Comparison of ENCODE assay signal across 30 cellular contexts in the genomic region with DNA sequence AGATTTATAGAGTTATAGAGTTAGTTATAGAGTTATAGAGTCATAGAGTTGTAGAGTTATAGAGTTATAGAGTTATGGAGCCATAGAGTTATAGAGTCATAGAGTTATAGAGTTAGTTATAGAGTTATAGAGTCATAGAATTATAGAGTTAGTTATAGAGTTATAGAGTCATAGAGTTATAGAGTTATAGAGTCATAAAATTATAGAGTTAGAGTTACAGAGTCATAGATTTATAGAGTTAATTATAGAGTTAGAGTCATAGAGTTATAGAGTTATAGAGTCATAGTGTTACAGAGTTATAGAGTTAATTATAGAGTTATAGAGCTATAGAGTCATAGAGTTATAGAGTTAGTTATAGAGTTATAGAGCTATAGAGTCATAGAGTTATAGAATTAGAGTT. TPM values are rescaled to one million over a fixed set of nuclear protein-coding genes. Genes with fewer than 3 reads are reported as not detected.
"Had no signal": no experiment of that assay in that cellular context is flagged by ENCODE, and none has a peak within 500 bp of the region (broad histone marks: within the 10 kb centered on the region; RNA-seq: fewer than 3 reads in every experiment).

No MANE protein-coding gene starts in this region.

- H3K27ac Mint-ChIP-seq: activated CD4-positive, alpha-beta memory T cell treated with anti-CD3 and anti-CD28 coated beads, Interleukin-2, amount 10 ng/mL, durations not matched to agents 7 days and 5 days; activated CD4-positive, alpha-beta T cell treated with anti-CD3 and anti-CD28 coated beads, Interleukin-2, amount 10 ng/mL, durations not matched to agents 7 days and 5 days; activated naive CD8-positive, alpha-beta T cell; WTC11 had no signal

- H3K27me3 Mint-ChIP-seq: activated CD4-positive, alpha-beta memory T cell treated with anti-CD3 and anti-CD28 coated beads, Interleukin-2, amount 10 ng/mL, durations not matched to agents 7 days and 5 days; activated CD4-positive, alpha-beta T cell treated with anti-CD3 and anti-CD28 coated beads, Interleukin-2, amount 10 ng/mL, durations not matched to agents 7 days and 5 days; activated naive CD8-positive, alpha-beta T cell had no signal

- H3K4me1 Mint-ChIP-seq: WTC11 had no signal

- H3K27ac ChIP-seq: brain microvascular endothelial cell, esophagus muscularis mucosa, foreskin keratinocyte, gastrocnemius medialis, heart left ventricle, VCaP had no signal

- H3K9me3 ChIP-seq: gastrocnemius medialis had no signal

- ATAC-seq: foreskin keratinocyte, gastrocnemius medialis, heart left ventricle, WTC11 had no signal

- H3K36me3 ChIP-seq: brain microvascular endothelial cell, esophagus muscularis mucosa, gastrocnemius medialis, heart left ventricle had no signal

- FAIRE-seq: astrocyte, bronchial epithelial cell had no signal

- H3K4me3 ChIP-seq: esophagus muscularis mucosa, gastrocnemius medialis, heart left ventricle had no signal

- DNase-seq: activated CD4-positive, alpha-beta memory T cell treated with anti-CD3 and anti-CD28 coated beads, Interleukin-2, amount 10 ng/mL, durations not matched to agents 7 days and 5 days; activated CD4-positive, alpha-beta T cell treated with anti-CD3 and anti-CD28 coated beads for 1 hour; activated CD4-positive, alpha-beta T cell treated with anti-CD3 and anti-CD28 coated beads for 4 hours; activated CD4-positive, alpha-beta T cell treated with anti-CD3 and anti-CD28 coated beads, Interleukin-2, amount 10 ng/mL, durations not matched to agents 7 days and 5 days; activated CD4-positive, alpha-beta T cell treated with anti-CD3 and anti-CD28 coated beads, Interleukin-2, amount 50 U/mL, for 4 hours; activated effector memory CD4-positive, alpha-beta T cell treated with Interleukin-2 at 50 U/mL for 16 hours; activated gamma-delta T cell treated with Interleukin-2 at 50 U/mL for 16 hours; activated naive CD4-positive, alpha-beta T cell treated with anti-CD3 and anti-CD28 coated beads, Interleukin-2, amount 50 U/mL, for 16 hours; activated naive CD4-positive, alpha-beta T cell treated with Interleukin-2 at 50 U/mL for 16 hours; activated T-cell treated with anti-CD3 and anti-CD28 coated beads, Interleukin-2, amount 50 U/mL, for 48 hours; amniotic stem cell; anterior cingulate cortex; brain microvascular endothelial cell; cortex of kidney; dermis blood vessel endothelial cell; effector CD8-positive, alpha-beta T cell; erythroblast; foreskin keratinocyte; gastrocnemius medialis; glutamatergic neuron; heart left ventricle; T-helper 2 cell had no signal

- H3K4me1 ChIP-seq: esophagus muscularis mucosa, foreskin keratinocyte, gastrocnemius medialis, heart left ventricle had no signal

- H3K27me3 ChIP-seq: brain microvascular endothelial cell had no signal

- H3K4me3 Mint-ChIP-seq: activated CD4-positive, alpha-beta memory T cell treated with anti-CD3 and anti-CD28 coated beads, Interleukin-2, amount 10 ng/mL, durations not matched to agents 7 days and 5 days; activated CD4-positive, alpha-beta T cell treated with anti-CD3 and anti-CD28 coated beads, Interleukin-2, amount 10 ng/mL, durations not matched to agents 7 days and 5 days; activated naive CD8-positive, alpha-beta T cell; WTC11 had no signal

RNA-seq across cellular contexts. Expression of a gene that starts 32.1 kb away (rescaled TPM):
- total RNA-seq: astrocyte, bronchial epithelial cell, cardiac septum, chondrocyte, dermis blood vessel endothelial cell, foreskin keratinocyte, WTC11 had no signal
- polyA plus RNA-seq: foreskin keratinocyte had no signal

RNA-seq across cellular contexts. Expression of a gene that starts 40.0 kb away (rescaled TPM):
- total RNA-seq: astrocyte, cardiac septum, chondrocyte, dermis blood vessel endothelial cell, esophagus muscularis mucosa, foreskin keratinocyte, gastrocnemius medialis had no signal
- polyA plus RNA-seq: foreskin keratinocyte, heart left ventricle had no signal
